Comparison of ENCODE assay signal across 29 cellular contexts in the genomic region with DNA sequence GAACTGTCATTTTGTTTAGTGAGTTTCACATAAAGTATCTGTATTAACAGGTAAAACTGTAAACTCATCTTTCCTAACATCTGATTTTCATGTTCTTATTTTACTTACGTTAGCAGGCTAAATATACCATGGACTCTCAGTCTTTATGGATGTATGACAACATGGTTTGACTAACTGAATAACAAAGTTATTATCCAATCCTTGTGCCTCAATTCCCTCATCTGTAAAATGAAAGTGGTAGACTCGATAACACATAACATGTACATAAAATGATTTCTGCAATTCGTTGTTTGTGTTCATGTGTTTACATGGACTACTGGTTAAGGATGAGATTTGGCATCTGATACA. TPM values are rescaled to one million over a fixed set of nuclear protein-coding genes. Genes with fewer than 3 reads are reported as not detected.
"Had no signal": no experiment of that assay in that cellular context is flagged by ENCODE, and none has a peak within 500 bp of the region (broad histone marks: within the 10 kb centered on the region; RNA-seq: fewer than 3 reads in every experiment).

No MANE protein-coding gene starts in this region.

- H3K4me3 ChIP-seq: left ventricle myocardium inferior, lung, neural progenitor cell, skin epidermis, stomach, testis, thyroid gland, transverse colon, upper lobe of left lung, vagina had no signal

- H3K36me3 ChIP-seq: left ventricle myocardium inferior, neural progenitor cell, neutrophil, stomach, thyroid gland, transverse colon, upper lobe of left lung, vagina had no signal

- DNase-seq: islet precursor cell; left ventricle myocardium inferior; mesendoderm; naive B cell; natural killer cell; nephron progenitor cell; occipital lobe; retina; right cardiac atrium; stimulated activated CD4-positive, alpha-beta T cell treated with anti-CD3 and anti-CD28 coated beads, Interleukin-12 subunit alpha, Interleukin-12 subunit beta, amount 100 ng/mL, for 4 hours; stimulated activated CD4-positive, alpha-beta T cell treated with anti-CD3 and anti-CD28 coated beads, Interleukin-15, amount 100 ng/mL, for 24 hours; stimulated activated CD4-positive, alpha-beta T cell treated with anti-CD3 and anti-CD28 coated beads, Interleukin-2, amount 100 ng/mL, for 24 hours; stimulated activated CD4-positive, alpha-beta T cell treated with anti-CD3 and anti-CD28 coated beads, Interleukin-4, amount 100 ng/mL, for 1 hour; stimulated activated naive B cell treated with anti-CD40 and anti-IgM and Interleukin-4, amounts not matched to agents 10 μg/mL and 1 μg/mL and 100 μg/mL, for 72 hours; stimulated activated naive CD8-positive, alpha-beta T cell treated with anti-CD3 and anti-CD28 coated beads, Interleukin-15, Interleukin-2, amounts not matched to agents 100 U/mL and 50 U/mL, for 24 hours; stomach; testis; thyroid gland; transverse colon; upper lobe of left lung had no signal

- H3K4me1 ChIP-seq: left ventricle myocardium inferior, parathyroid adenoma, stomach, testis, thyroid gland, transverse colon, upper lobe of left lung, vagina had no signal

- H3K27ac ChIP-seq: left ventricle myocardium inferior, neural progenitor cell, neutrophil, parathyroid adenoma, skin epidermis, stomach, testis, thyroid gland, transverse colon, vagina had no signal

- H3K27me3 ChIP-seq: neural progenitor cell, neutrophil, stomach, testis, thyroid gland, transverse colon, upper lobe of left lung, vagina had no signal

- ATAC-seq: natural killer cell; right cardiac atrium; sciatic nerve; stimulated activated naive B cell treated with anti-CD40 and anti-IgM and Interleukin-4, amounts not matched to agents 10 μg/mL and 1 μg/mL and 100 μg/mL, for 72 hours; stimulated activated naive CD8-positive, alpha-beta T cell treated with anti-CD3 and anti-CD28 coated beads, Interleukin-15, Interleukin-2, amounts not matched to agents 100 U/mL and 50 U/mL, for 24 hours had no signal

- H3K9me3 ChIP-seq: left ventricle myocardium inferior, neutrophil, stomach, testis, thyroid gland, transverse colon, upper lobe of left lung, vagina had no signal

RNA-seq across cellular contexts. Expression of a gene that starts 18.7 kb away (rescaled TPM):
- total RNA-seq: kidney epithelial cell, mononuclear cell, natural killer cell had no signal
